Comparison of ENCODE assay signal across 14 cellular contexts in the genomic region with DNA sequence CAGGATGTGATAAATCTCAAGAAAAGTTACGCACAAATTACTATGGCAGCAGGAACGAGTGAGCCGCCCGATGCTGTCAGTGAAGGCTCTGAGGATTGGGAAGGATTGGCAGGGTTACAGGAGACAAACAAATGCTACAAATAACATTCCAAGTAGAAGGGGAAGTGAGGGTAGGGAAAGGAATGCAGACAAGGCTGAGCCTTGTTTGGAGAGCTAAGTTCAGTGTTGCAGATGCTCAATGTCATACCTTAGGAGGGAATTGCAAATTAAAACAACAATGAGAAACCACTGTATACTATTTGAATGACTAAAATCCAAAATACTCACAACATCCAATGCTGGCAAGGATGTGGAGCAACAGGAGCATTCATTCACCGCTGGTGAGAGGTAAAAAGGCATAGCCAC. TPM values are rescaled to one million over a fixed set of nuclear protein-coding genes. Genes with fewer than 3 reads are reported as not detected.
A peak's percentile ranks its signal among the peaks of the same experiment; 100 is the strongest.
DNase-seq lines count a peak whose midpoint lies in the region; ATAC-seq, FAIRE-seq and TF ChIP-seq lines count a peak whose summit lies in the region.
"Had no signal": no experiment of that assay in that cellular context is flagged by ENCODE, and none has a peak within 500 bp of the region (broad histone marks: within the 10 kb centered on the region; RNA-seq: fewer than 3 reads in every experiment).

No MANE protein-coding gene starts in this region.

- H4K5ac ChIP-seq in H1 (ENCODE audit: insufficient read length, low read depth, low read length): no peak overlapping the region

- no peak for TF ChIP-seq POLR2A in H1 (IDR thresholded peaks at IDR 0.05; ENCODE audit: control extremely low read depth in 1 of 2, low read depth in 2 of 2, low read length in 2 of 2)
- TF ChIP-seq POLR2A in upper lobe of left lung (IDR thresholded peaks at IDR 0.05): no peak
- no peak for TF ChIP-seq POLR2A in transverse colon (IDR thresholded peaks at IDR 0.05)

- H4K8ac ChIP-seq in H1 (ENCODE audit: extremely low read depth, insufficient read depth, low read length): no peak overlapping the region

- peak overlapping the region; percentile 68; the same call in 1 of the 2 replicates for H2BK12ac ChIP-seq in H1 (ENCODE audit: low read depth, low read length)

- H3K56ac ChIP-seq in H1 (replicated peaks; ENCODE audit: insufficient read length, low read depth, low read length): no peak overlapping the region

- no peak for TF ChIP-seq CTCF in BJ (IDR thresholded peaks at IDR 0.05; ENCODE audit: insufficient read depth, low read depth, low read length)
- no peak for TF ChIP-seq CTCF in H1 (IDR thresholded peaks at IDR 0.05; ENCODE audit: control extremely low read depth in 1 of 3, insufficient read depth in 1 of 3, low read depth in 1 of 3, low read length in 3 of 3)
- TF ChIP-seq CTCF in upper lobe of left lung (IDR thresholded peaks at IDR 0.05): no peak
- TF ChIP-seq CTCF in transverse colon (IDR thresholded peaks at IDR 0.05): no peak

- H3K14ac ChIP-seq in H1 (ENCODE audit: insufficient read length): no peak overlapping the region

- TF ChIP-seq EP300 in H1 (IDR thresholded peaks at IDR 0.05; ENCODE audit: borderline replicate concordance in 1 of 2, low read depth in 2 of 2, low read length in 2 of 2) (no peak), upper lobe of left lung (IDR thresholded peaks at IDR 0.05) (no peak), transverse colon (IDR thresholded peaks at IDR 0.05; ENCODE audit: low read depth) (no peak)

- DNase-seq in BJ (ENCODE audit: low read depth) (peak; percentile 71), MG63 (peak; percentile 77), H1 (ENCODE audit: low read depth in 1 of 2, low spot score in 2 of 2) (peak in 1 of 2 experiments; percentile 25), lung microvascular endothelial cell (ENCODE audit: low read depth in 2 of 2) (peak; percentile 21 to 100), upper lobe of left lung (no peak), cerebellar cortex (ENCODE audit: low spot score) (no peak), transverse colon (no peak)
- DNase-seq: activated CD4-positive, CD25-positive, alpha-beta regulatory T cell treated with anti-CD3 and anti-CD28 coated beads, Interleukin-2, amount 50 U/mL, for 72 hours; CD8-positive, alpha-beta memory T cell; left colon; SHP77 had no signal

- ATAC-seq in upper lobe of left lung (ENCODE audit: low FRiP score in 2 of 2): no peak
- no peak for ATAC-seq in HG02973 (IDR thresholded peaks at IDR 0.05; ENCODE audit: unreplicated experiment)
- ATAC-seq: HepG2, left colon had no signal

- FAIRE-seq in H1 (lab: Jason Lieb, UNC): peak; percentile 28
- FAIRE-seq: HepG2 had no signal

- H4K91ac ChIP-seq in H1 (replicated peaks; ENCODE audit: insufficient read length, low read length): no peak overlapping the region

- H3K27me3 ChIP-seq in BJ (ENCODE audit: control insufficient read depth, insufficient read depth, low read length): no peaks in the 10 kb centered on the region
- no peaks in the 10 kb centered on the region for H3K27me3 ChIP-seq in MG63
- no peaks in the 10 kb centered on the region for H3K27me3 ChIP-seq in H1 (replicated peaks in 1 of 4; ENCODE audit: control insufficient read depth in 3 of 4, extremely low read depth in 1 of 4, insufficient read depth in 3 of 4, low read length in 3 of 4)
- H3K27me3 ChIP-seq in upper lobe of left lung: no peaks in the 10 kb centered on the region
- no peaks in the 10 kb centered on the region for H3K27me3 ChIP-seq in transverse colon

- H2AK5ac ChIP-seq in H1 (ENCODE audit: low read depth, low read length): no peak overlapping the region

- H3K23ac ChIP-seq in H1 (ENCODE audit: insufficient read length): no peak overlapping the region

- no peak overlapping the region for H2BK120ac ChIP-seq in H1 (replicated peaks; ENCODE audit: low read depth, low read length)

- H3K4ac ChIP-seq in H1 (replicated peaks; ENCODE audit: insufficient read length, low read depth, low read length): no peak overlapping the region

- no peak overlapping the region for H3K9ac ChIP-seq in H1 (replicated peaks in 1 of 4; ENCODE audit: extremely low read depth in 1 of 4, low read depth in 3 of 4, low read length in 3 of 4)

- intact Hi-C loops in transverse colon (cut with DNase I; ENCODE audit: low total_unique reads): loop anchor here (5.0 kb wide), 1 partner anchor 106 kb away; no protein-coding TSS in a partner anchor

- no peaks in the 10 kb centered on the region; the same call in 1 of the 2 replicates for H3K23me2 ChIP-seq in H1 (ENCODE audit: low read depth, low read length)

- H3K9me3 ChIP-seq in MG63 (no peaks in the 10 kb centered on the region), H1 (ENCODE audit: insufficient read depth in 2 of 2, low read depth in 1 of 2, low read length in 1 of 2) (peaks cover 0 to 8% of the 10 kb centered on the region in 2 experiments; a peak in 2 of 4 replicates), upper lobe of left lung (no peaks in the 10 kb centered on the region), transverse colon (no peaks in the 10 kb centered on the region)

- H3K79me1 ChIP-seq in H1 (ENCODE audit: low read depth, low read length): no peaks in the 10 kb centered on the region

- no peaks in the 10 kb centered on the region for H3K36me3 ChIP-seq in BJ (ENCODE audit: control insufficient read depth, insufficient read depth, low read length)
- no peaks in the 10 kb centered on the region for H3K36me3 ChIP-seq in MG63
- H3K36me3 ChIP-seq in H1 (ENCODE audit: control insufficient read depth in 2 of 4, insufficient read depth in 4 of 4, low read length in 3 of 4): no peaks in the 10 kb centered on the region; a peak in 1 of 8 replicates
- H3K36me3 ChIP-seq in upper lobe of left lung: no peaks in the 10 kb centered on the region
- no peaks in the 10 kb centered on the region for H3K36me3 ChIP-seq in transverse colon

- H2BK15ac ChIP-seq in H1 (ENCODE audit: low read length): no peak overlapping the region

- no peak overlapping the region; a peak in 1 of 4 replicates for H3K4me2 ChIP-seq in H1 (ENCODE audit: insufficient read depth in 1 of 2, low read depth in 2 of 2, low read length in 2 of 2)

- 91% methylated on average over 5 of the region's 5 CpGs; no CpG with 5 or more reads in 1 of the 2 experiments for WGBS in H1 (ENCODE audit: extremely low coverage in 1 of 2, insufficient coverage in 1 of 2, insufficient read length in 1 of 2, insufficient replicate concordance in 2 of 2, low coverage in 1 of 2, low lambda C conversion rate in 2 of 2, missing lambda C conversion rate in 1 of 2), 2 experiments
- WGBS in upper lobe of left lung, 2 donors: 48 to 51% methylated on average over 5 of the region's 5 CpGs
- 69 to 71% methylated on average over 5 of the region's 5 CpGs for WGBS in transverse colon (ENCODE audit: low coverage in 1 of 2), 2 donors

- H3K27ac ChIP-seq in H1 (ENCODE audit: low read depth, low read length): no peak overlapping the region
- H3K27ac ChIP-seq in upper lobe of left lung: peak overlapping the region in 1 of 4 donors; percentile 32
- H3K27ac ChIP-seq in transverse colon: no peak overlapping the region

- POLR2A ChIA-PET in BJ (lab: Charles Lee) (interaction anchor here (0.6 kb wide), 1 partner anchor 333 kb away, joined by 7 read pairs; no protein-coding TSS in a partner anchor), H1 (lab: Charles Lee; ENCODE audit: partially characterized antibody) (no interaction called here)

- peaks cover 0 to 7% (median 0%) of the 10 kb centered on the region in 4 experiments; a peak in 1 of 7 replicates for H3K4me1 ChIP-seq in H1 (replicated peaks in 1 of 4; ENCODE audit: control insufficient read depth in 3 of 4, insufficient read depth in 4 of 4, low read length in 3 of 4)
- H3K4me1 ChIP-seq in upper lobe of left lung: peaks cover 0 to 14% (median 6%) of the 10 kb centered on the region in 4 donors
- H3K4me1 ChIP-seq in transverse colon: no peaks in the 10 kb centered on the region

- TF ChIP-seq RAD21 in H1 (IDR thresholded peaks at IDR 0.05 in 1 of 2, conservative IDR thresholded peaks at IDR 0.05 in 1 of 2; ENCODE audit: low read depth in 2 of 2, low read length in 2 of 2): no peak

- H3K4me3 ChIP-seq in BJ (ENCODE audit: low read depth, low read length) (no peak overlapping the region), MG63 (no peak overlapping the region), H1 (ENCODE audit: extremely low read depth in 1 of 4, insufficient read depth in 2 of 4, low read depth in 3 of 4, low read length in 4 of 4) (no peak overlapping the region), upper lobe of left lung (no peak overlapping the region), transverse colon (no peak overlapping the region)

- H2BK20ac ChIP-seq in H1 (ENCODE audit: low read length): no peak overlapping the region

- no peaks in the 10 kb centered on the region for H3K79me2 ChIP-seq in H1 (ENCODE audit: control insufficient read depth in 1 of 2, insufficient read depth in 2 of 2, low read length in 2 of 2)

- H3K18ac ChIP-seq in H1 (ENCODE audit: extremely low read depth, low read length): no peak overlapping the region

- CTCF ChIA-PET in BJ (lab: Yijun Ruan, JAX) (interaction anchor here (0.5 to 3.8 kb wide), 4 partner anchors 84 to 121 kb away, joined by 3 to 18 read pairs (median 4); no protein-coding TSS in a partner anchor), H1 (lab: Charles Lee; ENCODE audit: partially characterized antibody) (interaction anchor here (0.6 to 2.5 kb wide), 8 partner anchors 11 to 284 kb away, joined by 3 to 19 read pairs (median 4); a partner anchor contains a TSS)

- no peak overlapping the region for H2BK5ac ChIP-seq in H1 (ENCODE audit: low read depth, low read length)

- H2AFZ ChIP-seq in H1 (ENCODE audit: low read length): no peak overlapping the region

- no peaks in the 10 kb centered on the region for H4K20me1 ChIP-seq in H1 (replicated peaks in 1 of 2; ENCODE audit: control insufficient read depth in 1 of 2, insufficient read depth in 2 of 2, low read length in 2 of 2)

- in situ Hi-C loops in transverse colon (cut with MboI; ENCODE audit: low pct_ligation_motif_present in 1 of 4, low pct_unique_long_range_greater_than_20kb in 1 of 4, low sequenced_read_pairs in 3 of 4): loop anchor here in 1 of 4 donors (25.0 kb wide), 1 partner anchor 106 kb away; a partner anchor contains a TSS

RNA-seq across cellular contexts. Expression of a gene that starts 1.3 kb away (rescaled TPM):
- polyA plus RNA-seq in BJ (2011; rRNA removed) (not detected in 2 replicates), H1 (2011; rRNA removed) (not detected in 2 replicates)
- not detected in 2 replicates for polyA minus RNA-seq in BJ (2011; rRNA and poly(A)+ RNA removed)
- total RNA-seq in MG63 (2014; rRNA removed; shearing (Covaris generic); ENCODE audit: low replicate concordance): not detected in 2 replicates
- not detected in 2 replicates for total RNA-seq in H1 (2021; fragmentation: NEBNext Ultra II Directional; extraction: Animal tissue kit (Norgen Biotek cat#: 25700))
- not detected for polyA plus RNA-seq in H1 (2011; cell fraction: cytosol; rRNA removed)
- polyA plus RNA-seq in H1 (2011; cell fraction: nucleus; rRNA removed): not detected
- not detected in 4 replicates for polyA plus RNA-seq in H1 (2012, experiment 1 of 2)
- polyA plus RNA-seq in H1 (2012, experiment 2 of 2): not detected
- polyA plus RNA-seq in H1 (2013, experiment 1 of 2): not detected
- not detected for polyA plus RNA-seq in H1 (2013, experiment 2 of 2)
- polyA minus RNA-seq in H1 (2011; rRNA and poly(A)+ RNA removed): not detected in 2 replicates
- not detected for polyA minus RNA-seq in H1 (2011; cell fraction: cytosol; rRNA and poly(A)+ RNA removed)
- polyA minus RNA-seq in H1 (2011; cell fraction: nucleus; rRNA and poly(A)+ RNA removed): not detected
- total RNA-seq in lung microvascular endothelial cell (not detected in 2 replicates), upper lobe of left lung (under 1 TPM in 3 of 6 donors, not detected in 3; 0.31 to 0.89 (median 0.57) TPM), transverse colon (under 1 TPM in 1 of 4 donors, not detected in 3; 0.48 TPM)
- total RNA-seq: CD8-positive, alpha-beta memory T cell; HepG2 had no signal
- polyA plus RNA-seq: CD8-positive, alpha-beta memory T cell; HepG2 had no signal

RNA-seq across cellular contexts. Expression of a gene that starts 21.3 kb away (rescaled TPM):
- 0.22 TPM in 1 of 2 replicates, not detected in the other for polyA plus RNA-seq in BJ (2011; rRNA removed)
- not detected in 2 replicates for polyA minus RNA-seq in BJ (2011; rRNA and poly(A)+ RNA removed)
- not detected in 2 replicates for total RNA-seq in MG63 (2014; rRNA removed; shearing (Covaris generic); ENCODE audit: low replicate concordance)
- total RNA-seq in H1 (2021; fragmentation: NEBNext Ultra II Directional; extraction: Animal tissue kit (Norgen Biotek cat#: 25700)): not detected in 2 replicates
- not detected in 2 replicates for polyA plus RNA-seq in H1 (2011; rRNA removed)
- polyA plus RNA-seq in H1 (2011; cell fraction: cytosol; rRNA removed): not detected
- polyA plus RNA-seq in H1 (2011; cell fraction: nucleus; rRNA removed): not detected
- polyA plus RNA-seq in H1 (2012, experiment 1 of 2): not detected in 4 replicates
- polyA plus RNA-seq in H1 (2012, experiment 2 of 2): not detected
- polyA plus RNA-seq in H1 (2013, experiment 1 of 2): not detected
- not detected for polyA plus RNA-seq in H1 (2013, experiment 2 of 2)
- not detected in 2 replicates for polyA minus RNA-seq in H1 (2011; rRNA and poly(A)+ RNA removed)
- not detected for polyA minus RNA-seq in H1 (2011; cell fraction: cytosol; rRNA and poly(A)+ RNA removed)
- not detected for polyA minus RNA-seq in H1 (2011; cell fraction: nucleus; rRNA and poly(A)+ RNA removed)
- under 0.01 TPM in 1 of 2 replicates, not detected in the other for total RNA-seq in lung microvascular endothelial cell
- total RNA-seq in upper lobe of left lung: 1 to 10 TPM in 3 of 6 donors, under 1 TPM in 2, not detected in 1; 0.55 to 2.7 (median 1.1) TPM
- not detected for total RNA-seq in transverse colon
- total RNA-seq: CD8-positive, alpha-beta memory T cell; HepG2; left colon had no signal
- polyA plus RNA-seq: CD8-positive, alpha-beta memory T cell; HepG2 had no signal

RNA-seq across cellular contexts. Expression of a gene that starts 32.9 kb away (rescaled TPM):
- polyA plus RNA-seq in BJ (2011; rRNA removed): not detected in 2 replicates
- not detected in 2 replicates for polyA minus RNA-seq in BJ (2011; rRNA and poly(A)+ RNA removed)
- total RNA-seq in MG63 (2014; rRNA removed; shearing (Covaris generic); ENCODE audit: low replicate concordance): not detected in 2 replicates
- not detected in 2 replicates for total RNA-seq in H1 (2021; fragmentation: NEBNext Ultra II Directional; extraction: Animal tissue kit (Norgen Biotek cat#: 25700))
- polyA plus RNA-seq in H1 (2011; rRNA removed): not detected in 2 replicates
- not detected for polyA plus RNA-seq in H1 (2011; cell fraction: cytosol; rRNA removed)
- polyA plus RNA-seq in H1 (2011; cell fraction: nucleus; rRNA removed): not detected
- polyA plus RNA-seq in H1 (2012, experiment 1 of 2): not detected in 4 replicates
- not detected for polyA plus RNA-seq in H1 (2012, experiment 2 of 2)
- not detected for polyA plus RNA-seq in H1 (2013, experiment 1 of 2)
- not detected for polyA plus RNA-seq in H1 (2013, experiment 2 of 2)
- not detected in 2 replicates for polyA minus RNA-seq in H1 (2011; rRNA and poly(A)+ RNA removed)
- polyA minus RNA-seq in H1 (2011; cell fraction: cytosol; rRNA and poly(A)+ RNA removed): not detected
- polyA minus RNA-seq in H1 (2011; cell fraction: nucleus; rRNA and poly(A)+ RNA removed): not detected
- total RNA-seq in lung microvascular endothelial cell: not detected in 2 replicates
- total RNA-seq in upper lobe of left lung: 1 to 10 TPM in 2 of 6 donors, under 1 TPM in 2, not detected in 2; 0.23 to 1.4 (median 0.68) TPM
- not detected for total RNA-seq in transverse colon
- total RNA-seq: CD8-positive, alpha-beta memory T cell; HepG2; left colon; urinary bladder had no signal
- polyA plus RNA-seq: CD8-positive, alpha-beta memory T cell; HepG2; urinary bladder had no signal

Comparison
In these comparisons a context has a peak if more than half of its experiments do, and no peak if none do; other contexts are left out.
1. DNase-seq: peak in BJ (single experiment), MG63 (single experiment) and lung microvascular endothelial cell (2 of 2); none in upper lobe of left lung (0 of 2), cerebellar cortex (single experiment) and transverse colon (single experiment).